ENCODE assay signal across 1 cellular context in the genomic region with DNA sequence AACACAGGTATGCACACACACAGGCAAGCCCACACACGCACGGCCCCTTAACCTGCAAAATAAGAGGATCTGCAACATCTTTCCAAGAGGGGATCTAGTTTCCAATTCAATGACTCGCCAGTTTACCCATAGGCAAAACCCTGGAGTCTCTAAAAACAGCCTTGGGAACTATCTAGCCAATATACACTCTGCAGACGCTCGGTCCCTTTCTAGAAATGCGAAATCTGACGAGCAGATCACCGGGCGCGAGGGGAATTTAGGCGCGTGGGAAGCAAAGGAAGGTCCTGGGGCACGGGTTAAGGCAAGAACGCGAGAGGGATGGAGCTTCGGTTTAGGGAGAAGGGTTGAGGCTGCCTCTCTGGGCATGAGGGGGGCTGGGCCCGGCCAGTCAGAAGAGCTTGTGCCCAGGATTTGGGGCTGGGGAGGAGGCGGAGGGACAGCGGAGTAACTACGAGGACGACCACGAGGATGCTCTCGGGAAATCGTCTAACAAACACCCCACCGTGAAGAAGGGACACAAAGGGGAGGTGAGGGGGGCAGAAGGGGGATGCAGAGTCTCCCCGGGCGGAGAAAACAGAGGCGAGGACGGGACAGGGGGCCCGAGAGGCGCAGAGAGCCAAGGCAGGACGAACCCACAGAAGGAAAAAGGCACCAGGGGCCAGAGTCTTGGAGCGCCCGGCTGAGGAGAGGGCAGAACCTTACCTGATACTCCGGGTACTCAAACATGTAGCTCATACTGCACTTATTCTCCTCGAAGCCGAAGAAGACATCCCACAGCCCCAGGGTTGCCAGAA.
TF ChIP-seq lines count a peak whose summit lies in the region.

No MANE protein-coding gene starts in this region.

TF ChIP-seq in HEK293, 187 proteins besides CTCF, POLR2A, EP300 and RAD21 (continued from another document):
- TF ChIP-seq, protein P1, sequence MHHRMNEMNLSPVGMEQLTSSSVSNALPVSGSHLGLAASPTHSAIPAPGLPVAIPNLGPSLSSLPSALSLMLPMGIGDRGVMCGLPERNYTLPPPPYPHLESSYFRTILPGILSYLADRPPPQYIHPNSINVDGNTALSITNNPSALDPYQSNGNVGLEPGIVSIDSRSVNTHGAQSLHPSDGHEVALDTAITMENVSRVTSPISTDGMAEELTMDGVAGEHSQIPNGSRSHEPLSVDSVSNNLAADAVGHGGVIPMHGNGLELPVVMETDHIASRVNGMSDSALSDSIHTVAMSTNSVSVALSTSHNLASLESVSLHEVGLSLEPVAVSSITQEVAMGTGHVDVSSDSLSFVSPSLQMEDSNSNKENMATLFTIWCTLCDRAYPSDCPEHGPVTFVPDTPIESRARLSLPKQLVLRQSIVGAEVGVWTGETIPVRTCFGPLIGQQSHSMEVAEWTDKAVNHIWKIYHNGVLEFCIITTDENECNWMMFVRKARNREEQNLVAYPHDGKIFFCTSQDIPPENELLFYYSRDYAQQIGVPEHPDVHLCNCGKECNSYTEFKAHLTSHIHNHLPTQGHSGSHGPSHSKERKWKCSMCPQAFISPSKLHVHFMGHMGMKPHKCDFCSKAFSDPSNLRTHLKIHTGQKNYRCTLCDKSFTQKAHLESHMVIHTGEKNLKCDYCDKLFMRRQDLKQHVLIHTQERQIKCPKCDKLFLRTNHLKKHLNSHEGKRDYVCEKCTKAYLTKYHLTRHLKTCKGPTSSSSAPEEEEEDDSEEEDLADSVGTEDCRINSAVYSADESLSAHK (tag by site-specific recombination; IDR thresholded peaks at IDR 0.05): peak; percentile 38; the same call in 1 of the 2 replicates
- TF ChIP-seq, protein P2, sequence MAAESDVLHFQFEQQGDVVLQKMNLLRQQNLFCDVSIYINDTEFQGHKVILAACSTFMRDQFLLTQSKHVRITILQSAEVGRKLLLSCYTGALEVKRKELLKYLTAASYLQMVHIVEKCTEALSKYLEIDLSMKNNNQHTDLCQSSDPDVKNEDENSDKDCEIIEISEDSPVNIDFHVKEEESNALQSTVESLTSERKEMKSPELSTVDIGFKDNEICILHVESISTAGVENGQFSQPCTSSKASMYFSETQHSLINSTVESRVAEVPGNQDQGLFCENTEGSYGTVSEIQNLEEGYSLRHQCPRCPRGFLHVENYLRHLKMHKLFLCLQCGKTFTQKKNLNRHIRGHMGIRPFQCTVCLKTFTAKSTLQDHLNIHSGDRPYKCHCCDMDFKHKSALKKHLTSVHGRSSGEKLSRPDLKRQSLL (tag by site-specific recombination; IDR thresholded peaks at IDR 0.05): 0 out of 2 replicates have a peak, but pooled peaks have one; percentile 7
- TF ChIP-seq, protein P3, sequence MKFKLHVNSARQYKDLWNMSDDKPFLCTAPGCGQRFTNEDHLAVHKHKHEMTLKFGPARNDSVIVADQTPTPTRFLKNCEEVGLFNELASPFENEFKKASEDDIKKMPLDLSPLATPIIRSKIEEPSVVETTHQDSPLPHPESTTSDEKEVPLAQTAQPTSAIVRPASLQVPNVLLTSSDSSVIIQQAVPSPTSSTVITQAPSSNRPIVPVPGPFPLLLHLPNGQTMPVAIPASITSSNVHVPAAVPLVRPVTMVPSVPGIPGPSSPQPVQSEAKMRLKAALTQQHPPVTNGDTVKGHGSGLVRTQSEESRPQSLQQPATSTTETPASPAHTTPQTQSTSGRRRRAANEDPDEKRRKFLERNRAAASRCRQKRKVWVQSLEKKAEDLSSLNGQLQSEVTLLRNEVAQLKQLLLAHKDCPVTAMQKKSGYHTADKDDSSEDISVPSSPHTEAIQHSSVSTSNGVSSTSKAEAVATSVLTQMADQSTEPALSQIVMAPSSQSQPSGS (tag by site-specific recombination; IDR thresholded peaks at IDR 0.05; ENCODE audit: low read depth): no peak
- TF ChIP-seq YY1 (tag by site-specific recombination; IDR thresholded peaks at IDR 0.05) (no peak), MZF1 (tag by site-specific recombination; IDR thresholded peaks at IDR 0.05; ENCODE audit: borderline replicate concordance) (peak; percentile 92), ZNF335 (tag by site-specific recombination; conservative IDR thresholded peaks at IDR 0.05) (0 out of 2 replicates have a peak, but pooled peaks have one; percentile 24), ZNF146 (tag by site-specific recombination; IDR thresholded peaks at IDR 0.05) (0 out of 2 replicates have a peak, but pooled peaks have one; percentile 3), HOXD13 (CRISPR knock-in tag; IDR thresholded peaks at IDR 0.05; ENCODE audit: borderline replicate concordance) (0 out of 2 replicates have a peak, but pooled peaks have one; percentile 16), ZNF366 (tag by site-specific recombination; conservative IDR thresholded peaks at IDR 0.05) (0 out of 2 replicates have a peak, but pooled peaks have one; percentile 9), ZBTB20 (tag by site-specific recombination; IDR thresholded peaks at IDR 0.05) (peak; percentile 79), ZNF157 (tag by site-specific recombination; IDR thresholded peaks at IDR 0.05) (no peak), ZNF239 (tag by site-specific recombination; IDR thresholded peaks at IDR 0.05) (no peak), KLF7 (tag by site-specific recombination; IDR thresholded peaks at IDR 0.05; ENCODE audit: borderline replicate concordance) (no peak), KLF9 (tag by site-specific recombination; IDR thresholded peaks at IDR 0.05; ENCODE audit: low read depth) (0 out of 2 replicates have a peak, but pooled peaks have one; percentile 14), GLIS2 (tag by site-specific recombination; IDR thresholded peaks at IDR 0.05) (peak; percentile 25; the same call in 1 of the 2 replicates), ZNF585B (tag by site-specific recombination; IDR thresholded peaks at IDR 0.05) (no peak), ZNF248 (tag by site-specific recombination; IDR thresholded peaks at IDR 0.05) (no peak), ZBTB8A (tag by site-specific recombination; IDR thresholded peaks at IDR 0.05) (peak; percentile 16; the same call in 1 of the 2 replicates), RBAK (tag by site-specific recombination; IDR thresholded peaks at IDR 0.05) (no peak), ZNF37A (tag by site-specific recombination; IDR thresholded peaks at IDR 0.05) (no peak), MEIS1 (CRISPR knock-in tag; IDR thresholded peaks at IDR 0.05; ENCODE audit: borderline replicate concordance) (no peak), KLF1 (tag by site-specific recombination; IDR thresholded peaks at IDR 0.05) (no peak), ZBTB48 (tag by site-specific recombination; IDR thresholded peaks at IDR 0.05) (peak; percentile 62; the same call in 1 of the 2 replicates), ZBTB1 (tag by site-specific recombination; IDR thresholded peaks at IDR 0.05) (0 out of 2 replicates have a peak, but pooled peaks have one; percentile 45)
- TF ChIP-seq, protein P4, sequence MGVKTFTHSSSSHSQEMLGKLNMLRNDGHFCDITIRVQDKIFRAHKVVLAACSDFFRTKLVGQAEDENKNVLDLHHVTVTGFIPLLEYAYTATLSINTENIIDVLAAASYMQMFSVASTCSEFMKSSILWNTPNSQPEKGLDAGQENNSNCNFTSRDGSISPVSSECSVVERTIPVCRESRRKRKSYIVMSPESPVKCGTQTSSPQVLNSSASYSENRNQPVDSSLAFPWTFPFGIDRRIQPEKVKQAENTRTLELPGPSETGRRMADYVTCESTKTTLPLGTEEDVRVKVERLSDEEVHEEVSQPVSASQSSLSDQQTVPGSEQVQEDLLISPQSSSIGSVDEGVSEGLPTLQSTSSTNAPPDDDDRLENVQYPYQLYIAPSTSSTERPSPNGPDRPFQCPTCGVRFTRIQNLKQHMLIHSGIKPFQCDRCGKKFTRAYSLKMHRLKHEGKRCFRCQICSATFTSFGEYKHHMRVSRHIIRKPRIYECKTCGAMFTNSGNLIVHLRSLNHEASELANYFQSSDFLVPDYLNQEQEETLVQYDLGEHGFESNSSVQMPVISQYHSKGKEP (tag by site-specific recombination; IDR thresholded peaks at IDR 0.05): peak; percentile 73; the same call in 1 of the 2 replicates
- TF ChIP-seq, protein P5, sequence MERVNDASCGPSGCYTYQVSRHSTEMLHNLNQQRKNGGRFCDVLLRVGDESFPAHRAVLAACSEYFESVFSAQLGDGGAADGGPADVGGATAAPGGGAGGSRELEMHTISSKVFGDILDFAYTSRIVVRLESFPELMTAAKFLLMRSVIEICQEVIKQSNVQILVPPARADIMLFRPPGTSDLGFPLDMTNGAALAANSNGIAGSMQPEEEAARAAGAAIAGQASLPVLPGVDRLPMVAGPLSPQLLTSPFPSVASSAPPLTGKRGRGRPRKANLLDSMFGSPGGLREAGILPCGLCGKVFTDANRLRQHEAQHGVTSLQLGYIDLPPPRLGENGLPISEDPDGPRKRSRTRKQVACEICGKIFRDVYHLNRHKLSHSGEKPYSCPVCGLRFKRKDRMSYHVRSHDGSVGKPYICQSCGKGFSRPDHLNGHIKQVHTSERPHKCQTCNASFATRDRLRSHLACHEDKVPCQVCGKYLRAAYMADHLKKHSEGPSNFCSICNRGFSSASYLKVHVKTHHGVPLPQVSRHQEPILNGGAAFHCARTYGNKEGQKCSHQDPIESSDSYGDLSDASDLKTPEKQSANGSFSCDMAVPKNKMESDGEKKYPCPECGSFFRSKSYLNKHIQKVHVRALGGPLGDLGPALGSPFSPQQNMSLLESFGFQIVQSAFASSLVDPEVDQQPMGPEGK (tag by site-specific recombination; IDR thresholded peaks at IDR 0.05): peak; percentile 61
- TF ChIP-seq, protein P6, sequence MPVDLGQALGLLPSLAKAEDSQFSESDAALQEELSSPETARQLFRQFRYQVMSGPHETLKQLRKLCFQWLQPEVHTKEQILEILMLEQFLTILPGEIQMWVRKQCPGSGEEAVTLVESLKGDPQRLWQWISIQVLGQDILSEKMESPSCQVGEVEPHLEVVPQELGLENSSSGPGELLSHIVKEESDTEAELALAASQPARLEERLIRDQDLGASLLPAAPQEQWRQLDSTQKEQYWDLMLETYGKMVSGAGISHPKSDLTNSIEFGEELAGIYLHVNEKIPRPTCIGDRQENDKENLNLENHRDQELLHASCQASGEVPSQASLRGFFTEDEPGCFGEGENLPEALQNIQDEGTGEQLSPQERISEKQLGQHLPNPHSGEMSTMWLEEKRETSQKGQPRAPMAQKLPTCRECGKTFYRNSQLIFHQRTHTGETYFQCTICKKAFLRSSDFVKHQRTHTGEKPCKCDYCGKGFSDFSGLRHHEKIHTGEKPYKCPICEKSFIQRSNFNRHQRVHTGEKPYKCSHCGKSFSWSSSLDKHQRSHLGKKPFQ (tag by site-specific recombination; IDR thresholded peaks at IDR 0.05): no peak
- TF ChIP-seq, protein P7, sequence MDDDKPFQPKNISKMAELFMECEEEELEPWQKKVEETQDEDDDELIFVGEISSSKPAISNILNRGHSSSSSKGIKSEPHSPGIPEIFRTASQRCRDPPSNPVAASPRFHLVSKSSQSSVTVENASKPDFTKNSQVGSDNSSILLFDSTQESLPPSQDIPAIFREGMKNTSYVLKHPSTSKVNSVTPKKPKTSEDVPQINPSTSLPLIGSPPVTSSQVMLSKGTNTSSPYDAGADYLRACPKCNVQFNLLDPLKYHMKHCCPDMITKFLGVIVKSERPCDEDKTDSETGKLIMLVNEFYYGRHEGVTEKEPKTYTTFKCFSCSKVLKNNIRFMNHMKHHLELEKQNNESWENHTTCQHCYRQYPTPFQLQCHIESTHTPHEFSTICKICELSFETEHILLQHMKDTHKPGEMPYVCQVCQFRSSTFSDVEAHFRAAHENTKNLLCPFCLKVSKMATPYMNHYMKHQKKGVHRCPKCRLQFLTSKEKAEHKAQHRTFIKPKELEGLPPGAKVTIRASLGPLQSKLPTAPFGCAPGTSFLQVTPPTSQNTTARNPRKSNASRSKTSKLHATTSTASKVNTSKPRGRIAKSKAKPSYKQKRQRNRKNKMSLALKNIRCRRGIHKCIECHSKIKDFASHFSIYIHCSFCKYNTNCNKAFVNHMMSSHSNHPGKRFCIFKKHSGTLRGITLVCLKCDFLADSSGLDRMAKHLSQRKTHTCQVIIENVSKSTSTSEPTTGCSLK (tag by site-specific recombination; IDR thresholded peaks at IDR 0.05): no peak
- TF ChIP-seq, protein P8, sequence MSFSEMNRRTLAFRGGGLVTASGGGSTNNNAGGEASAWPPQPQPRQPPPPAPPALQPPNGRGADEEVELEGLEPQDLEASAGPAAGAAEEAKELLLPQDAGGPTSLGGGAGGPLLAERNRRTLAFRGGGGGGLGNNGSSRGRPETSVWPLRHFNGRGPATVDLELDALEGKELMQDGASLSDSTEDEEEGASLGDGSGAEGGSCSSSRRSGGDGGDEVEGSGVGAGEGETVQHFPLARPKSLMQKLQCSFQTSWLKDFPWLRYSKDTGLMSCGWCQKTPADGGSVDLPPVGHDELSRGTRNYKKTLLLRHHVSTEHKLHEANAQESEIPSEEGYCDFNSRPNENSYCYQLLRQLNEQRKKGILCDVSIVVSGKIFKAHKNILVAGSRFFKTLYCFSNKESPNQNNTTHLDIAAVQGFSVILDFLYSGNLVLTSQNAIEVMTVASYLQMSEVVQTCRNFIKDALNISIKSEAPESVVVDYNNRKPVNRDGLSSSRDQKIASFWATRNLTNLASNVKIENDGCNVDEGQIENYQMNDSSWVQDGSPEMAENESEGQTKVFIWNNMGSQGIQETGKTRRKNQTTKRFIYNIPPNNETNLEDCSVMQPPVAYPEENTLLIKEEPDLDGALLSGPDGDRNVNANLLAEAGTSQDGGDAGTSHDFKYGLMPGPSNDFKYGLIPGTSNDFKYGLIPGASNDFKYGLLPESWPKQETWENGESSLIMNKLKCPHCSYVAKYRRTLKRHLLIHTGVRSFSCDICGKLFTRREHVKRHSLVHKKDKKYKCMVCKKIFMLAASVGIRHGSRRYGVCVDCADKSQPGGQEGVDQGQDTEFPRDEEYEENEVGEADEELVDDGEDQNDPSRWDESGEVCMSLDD (tag by site-specific recombination; IDR thresholded peaks at IDR 0.05): peak; percentile 64; the same call in 1 of the 2 replicates
